9 cellular contexts compared by ENCODE assay signal in the genomic region with DNA sequence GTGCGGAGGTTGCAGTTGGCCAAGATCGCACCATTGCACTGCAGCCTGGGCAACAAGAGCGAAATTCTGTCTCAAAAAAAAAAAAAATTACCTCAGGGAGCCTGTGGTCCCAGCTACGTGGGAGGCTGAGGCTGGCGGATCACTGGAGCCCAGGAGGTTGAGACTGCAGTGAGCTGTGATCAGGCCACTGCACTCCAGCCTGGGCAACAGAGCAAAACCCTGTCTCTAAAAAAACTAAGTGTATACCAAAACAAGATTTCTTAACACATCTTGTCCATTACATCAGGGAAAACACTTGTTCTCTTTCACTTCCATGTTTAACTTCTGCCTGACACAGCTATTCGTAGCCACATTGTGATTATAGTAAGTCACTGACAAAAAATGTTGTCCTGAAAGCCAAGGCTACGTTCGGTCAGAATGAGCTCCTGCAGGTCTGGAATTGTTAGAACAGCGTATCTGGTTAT. TPM values are rescaled to one million over a fixed set of nuclear protein-coding genes. Genes with fewer than 3 reads are reported as not detected.
DNase-seq lines count a peak whose midpoint lies in the region; ATAC-seq, FAIRE-seq and TF ChIP-seq lines count a peak whose summit lies in the region.
"Had no signal": no experiment of that assay in that cellular context is flagged by ENCODE, and none has a peak within 500 bp of the region (broad histone marks: within the 10 kb centered on the region; RNA-seq: fewer than 3 reads in every experiment).

No MANE protein-coding gene starts in this region.

- FAIRE-seq in astrocyte (lab: Jason Lieb, UNC) (peak; percentile 99), HTR-8/SVneo (lab: Jason Lieb, UNC) (no peak)

- ATAC-seq in GM21528 (IDR thresholded peaks at IDR 0.05; ENCODE audit: low FRiP score, unreplicated experiment) = no peak

- no peak overlapping the region for H3K18ac ChIP-seq in mesenchymal stem cell (ENCODE audit: low read depth in 1 of 2, low read length in 2 of 2)

- H3K4me2 ChIP-seq in astrocyte (ENCODE audit: low read length) = peak overlapping the region; percentile 93
- peak overlapping the region; percentile 18 for H3K4me2 ChIP-seq in mesenchymal stem cell (ENCODE audit: low read length, poor library complexity, severe bottlenecking)

- H3K4me3 ChIP-seq in HEK293 (ENCODE audit: low read depth, low read length) (no peak overlapping the region), astrocyte (ENCODE audit: insufficient read depth, low read depth, low read length) (no peak overlapping the region), mesenchymal stem cell (ENCODE audit: insufficient read depth in 1 of 2, low read depth in 1 of 2, low read length in 2 of 2) (peak overlapping the region in 1 of 2 experiments; percentile 79)

- no peaks in the 10 kb centered on the region for H3K9me3 Mint-ChIP-seq in astrocyte (ENCODE audit: unreplicated experiment)

- peaks cover 51% of the 10 kb centered on the region for H3K79me2 ChIP-seq in astrocyte (ENCODE audit: insufficient read depth, low read length)

- no peak overlapping the region for H3K14ac ChIP-seq in mesenchymal stem cell (ENCODE audit: low read length in 2 of 2)

- peak overlapping the region; percentile 62 for H3K9ac ChIP-seq in astrocyte (ENCODE audit: low read length)
- peak overlapping the region; percentile 99 for H3K9ac ChIP-seq in mesenchymal stem cell (ENCODE audit: low read length)

- no peak overlapping the region for H3K27ac ChIP-seq in HEK293 (ENCODE audit: extremely low read depth, low read depth, low read length)
- peak overlapping the region; percentile 100 for H3K27ac ChIP-seq in astrocyte (ENCODE audit: low read depth, low read length)
- peak overlapping the region; percentile 95 for H3K27ac ChIP-seq in mesenchymal stem cell (ENCODE audit: low read length, poor library complexity, severe bottlenecking)

- DNase-seq in AG08396 (ENCODE audit: low spot score) (peak; percentile 70), astrocyte (ENCODE audit: low read depth) (peak; percentile 90), mesenchymal stem cell (peak; percentile 97), HTR-8/SVneo (ENCODE audit: insufficient read length, low spot score) (no peak), putamen (ENCODE audit: low spot score) (no peak), NCI-H2196 treated with DMSO at 0.1 percent for 48 hours (lab: John Stamatoyannopoulos, UW; ENCODE audit: unreplicated experiment) (no peak)

- CTCF ChIA-PET in HEK293 (lab: Yijun Ruan, JAX) = interaction anchor here (0.6 to 3.6 kb wide), 4 partner anchors 26 to 849 kb away, joined by 3 to 28 read pairs (median 10); no protein-coding TSS in a partner anchor

- H3K9me3 ChIP-seq in HEK293 (ENCODE audit: control insufficient read depth, insufficient read depth, low read depth, low read length) = no peaks in the 10 kb centered on the region
- no peaks in the 10 kb centered on the region for H3K9me3 ChIP-seq in astrocyte (ENCODE audit: insufficient read depth, low read depth, low read length)
- H3K9me3 ChIP-seq in mesenchymal stem cell (ENCODE audit: control insufficient read depth, low read length) = no peaks in the 10 kb centered on the region

- no peak overlapping the region for H2BK15ac ChIP-seq in mesenchymal stem cell (ENCODE audit: low read depth, poor library complexity, severe bottlenecking)

- no peak overlapping the region for H4K8ac ChIP-seq in mesenchymal stem cell (ENCODE audit: low read length)

- H2AK5ac ChIP-seq in mesenchymal stem cell (ENCODE audit: low read length, severe bottlenecking) = no peak overlapping the region

- 67% methylated on average over 9 of the region's 9 CpGs for WGBS in mesenchymal stem cell

- peaks cover 43% of the 10 kb centered on the region for H4K20me1 ChIP-seq in astrocyte (ENCODE audit: insufficient read depth, low read length)

- H3K27me3 Mint-ChIP-seq in astrocyte (ENCODE audit: low read depth, unreplicated experiment) = no peaks in the 10 kb centered on the region

- H4K91ac ChIP-seq in mesenchymal stem cell (ENCODE audit: low read length) = no peak overlapping the region

- H3K27ac Mint-ChIP-seq in astrocyte (ENCODE audit: unreplicated experiment) = peak overlapping the region; percentile 96

- POLR2A ChIA-PET in HEK293 (lab: Yijun Ruan, JAX) = interaction anchor here (0.6 to 3.9 kb wide), 6 partner anchors 8 to 108 kb away, joined by 3 to 19 read pairs (median 10); a partner anchor contains a TSS

- no peak overlapping the region for H2BK120ac ChIP-seq in mesenchymal stem cell (ENCODE audit: low read depth, low read length)

- no peak overlapping the region for H2AFZ ChIP-seq in astrocyte (ENCODE audit: low read depth, low read length)
- no peak overlapping the region for H2AFZ ChIP-seq in mesenchymal stem cell (ENCODE audit: low read depth, low read length)

- H3K27me3 ChIP-seq in astrocyte (ENCODE audit: insufficient read depth, low read length) (no peaks in the 10 kb centered on the region), mesenchymal stem cell (ENCODE audit: control insufficient read depth in 1 of 2, insufficient read depth in 1 of 2, low read length in 2 of 2) (no peaks in the 10 kb centered on the region)

- peaks cover 11% of the 10 kb centered on the region for H3K79me1 ChIP-seq in mesenchymal stem cell (replicated peaks; ENCODE audit: low read length, poor library complexity, severe bottlenecking)

- peak overlapping the region; percentile 68 for H2BK5ac ChIP-seq in mesenchymal stem cell (ENCODE audit: low read depth, low read length, poor library complexity, severe bottlenecking)

- no peak overlapping the region for H3K4ac ChIP-seq in mesenchymal stem cell (ENCODE audit: low read depth in 1 of 2, low read length in 2 of 2)

- no peak overlapping the region for H3K23ac ChIP-seq in mesenchymal stem cell (ENCODE audit: low read length in 2 of 2)

- TF ChIP-seq CTCF in HEK293 (tag by site-specific recombination; IDR thresholded peaks at IDR 0.05) (no peak), astrocyte (IDR thresholded peaks at IDR 0.05; ENCODE audit: insufficient read depth, low read depth, low read length) (no peak)

- H3K4me1 ChIP-seq in HEK293 (ENCODE audit: control insufficient read depth, insufficient read depth, low read length) = no peaks in the 10 kb centered on the region
- H3K4me1 ChIP-seq in astrocyte (ENCODE audit: insufficient read depth, low read length) = peaks cover 36% of the 10 kb centered on the region
- H3K4me1 ChIP-seq in mesenchymal stem cell (ENCODE audit: control insufficient read depth, insufficient read depth, low read depth, low read length) = peaks cover 49% of the 10 kb centered on the region

- peaks cover 46% of the 10 kb centered on the region for H3K4me1 Mint-ChIP-seq in astrocyte (ENCODE audit: low read depth, unreplicated experiment)

- H2BK12ac ChIP-seq in mesenchymal stem cell (ENCODE audit: low read length in 2 of 2) = no peak overlapping the region

- H3K36me3 ChIP-seq in HEK293 (ENCODE audit: control insufficient read depth in 2 of 2, insufficient read depth in 1 of 2, low read length in 2 of 2) = peaks cover 0 to 27% of the 10 kb centered on the region in 2 experiments; a peak in 1 of 3 replicates
- peaks cover 3% of the 10 kb centered on the region for H3K36me3 ChIP-seq in astrocyte (ENCODE audit: insufficient read depth, low read length)
- H3K36me3 ChIP-seq in mesenchymal stem cell (ENCODE audit: control insufficient read depth in 1 of 2, insufficient read depth in 2 of 2, low read depth in 1 of 2, low read length in 2 of 2) = peaks cover 13 to 27% of the 10 kb centered on the region in 2 experiments

- H3K4me3 Mint-ChIP-seq in astrocyte (ENCODE audit: unreplicated experiment) = peak overlapping the region; percentile 91

- H3K36me3 Mint-ChIP-seq in astrocyte (ENCODE audit: low read depth, unreplicated experiment) = peaks cover 6% of the 10 kb centered on the region

TF ChIP-seq in HEK293, 187 proteins besides CTCF, POLR2A, EP300 and RAD21:
- TF ChIP-seq WT1 (tag by site-specific recombination; IDR thresholded peaks at IDR 0.05) (no peak), GLIS1 (tag by site-specific recombination; IDR thresholded peaks at IDR 0.05) (peak; percentile 9; the same call in 1 of the 2 replicates)

RNA-seq across cellular contexts. Expression of a gene that starts 1.4 kb away (rescaled TPM):
- total RNA-seq in astrocyte = 16.1 and 18.4 TPM in 2 replicates
- 13.4 TPM for polyA plus RNA-seq in mesenchymal stem cell (2013, experiment 1 of 2)
- 15.6 TPM for polyA plus RNA-seq in mesenchymal stem cell (2013, experiment 2 of 2)

RNA-seq across cellular contexts. Expression of a gene that starts 2.0 kb away (rescaled TPM):
- 44.1 and 48.9 TPM in 2 replicates for total RNA-seq in astrocyte
- 21.2 TPM for polyA plus RNA-seq in mesenchymal stem cell (2013, experiment 1 of 2)
- polyA plus RNA-seq in mesenchymal stem cell (2013, experiment 2 of 2) = 20.6 TPM

RNA-seq across cellular contexts. Expression of a gene that starts 9.0 kb away (rescaled TPM):
- 103 and 129 TPM in 2 replicates for total RNA-seq in astrocyte
- 16.2 TPM for polyA plus RNA-seq in mesenchymal stem cell (2013, experiment 1 of 2)
- 17.4 TPM for polyA plus RNA-seq in mesenchymal stem cell (2013, experiment 2 of 2)

RNA-seq across cellular contexts. Expression of a gene that starts 50.2 kb away (rescaled TPM):
- total RNA-seq in astrocyte = 150 and 155 TPM in 2 replicates
- polyA plus RNA-seq in mesenchymal stem cell (2013, experiment 1 of 2) = 215 TPM
- 211 TPM for polyA plus RNA-seq in mesenchymal stem cell (2013, experiment 2 of 2)

RNA-seq across cellular contexts. Expression of a gene that starts 60.0 kb away (rescaled TPM):
- total RNA-seq in astrocyte = 9.9 and 12.0 TPM in 2 replicates
- polyA plus RNA-seq in mesenchymal stem cell (2013, experiment 1 of 2) = 0.08 TPM
- not detected for polyA plus RNA-seq in mesenchymal stem cell (2013, experiment 2 of 2)
- total RNA-seq: pulmonary artery endothelial cell had no signal

Comparison
In these comparisons a context has a peak if more than half of its experiments do, and no peak if none do; other contexts are left out.
1. DNase-seq: peak in AG08396 (single experiment), astrocyte (single experiment) and mesenchymal stem cell (single experiment); none in HTR-8/SVneo (single experiment), putamen (single experiment) and NCI-H2196 treated with DMSO at 0.1 percent for 48 hours (single experiment).